In the genomic region with DNA sequence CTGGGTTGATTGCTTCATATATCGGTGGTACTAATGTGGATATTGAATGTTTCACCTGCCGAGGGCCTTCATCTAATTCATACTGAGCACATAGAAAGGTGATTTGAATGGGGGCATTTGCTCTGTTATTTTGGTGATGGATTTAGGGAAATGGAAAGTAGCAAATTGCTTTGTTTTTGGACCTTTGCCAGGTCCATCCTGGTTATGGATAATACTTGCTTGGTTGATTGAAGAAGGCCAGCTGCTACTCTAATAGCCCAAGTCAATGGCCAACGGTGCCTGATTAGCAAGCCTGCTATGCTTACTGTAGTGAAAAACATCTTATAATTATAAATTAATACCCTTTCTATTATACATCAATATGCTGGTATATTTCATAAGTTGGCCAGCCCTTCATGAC, we compare ENCODE assay signal across 27 cellular contexts.
"Had no signal": no experiment of that assay in that cellular context is flagged by ENCODE, and none has a peak within 500 bp of the region (broad histone marks: within the 10 kb centered on the region; RNA-seq: fewer than 3 reads in every experiment).

No MANE protein-coding gene starts in this region.

- H3K27ac Mint-ChIP-seq: activated CD4-positive, alpha-beta memory T cell treated with anti-CD3 and anti-CD28 coated beads for 36 hours; activated CD4-positive, alpha-beta T cell treated with anti-CD3 and anti-CD28 coated beads, Interleukin-2, amount 10 ng/mL, durations not matched to agents 24 days and 14 days; activated naive CD4-positive, alpha-beta T cell treated with anti-CD3 and anti-CD28 coated beads for 36 hours; activated naive CD8-positive, alpha-beta T cell treated with anti-CD3 and anti-CD28 coated beads for 36 hours; activated T-helper 1 cell treated with anti-CD3 and anti-CD28 coated beads, Interleukin-12 subunit alpha, Interleukin-12 subunit beta, Interleukin-2, Interleukin-4 antibody, amounts not matched to agents 30 ng/mL and 10 ng/mL and 1 ng/mL, durations not matched to agents 14 hours and 24 hours and 36 hours; natural killer cell; stimulated activated memory B cell treated with anti-CD40 and anti-IgM and Interleukin-4, amounts not matched to agents 10 μg/mL and 1 μg/mL and 100 μg/mL, for 72 hours; stimulated activated naive CD8-positive, alpha-beta T cell treated with anti-CD3 and anti-CD28 coated beads, Interleukin-15, amount 100 ng/mL, for 72 hours had no signal

- H3K4me3 Mint-ChIP-seq: activated CD4-positive, alpha-beta memory T cell treated with anti-CD3 and anti-CD28 coated beads for 36 hours; activated CD4-positive, alpha-beta T cell treated with anti-CD3 and anti-CD28 coated beads, Interleukin-2, amount 10 ng/mL, durations not matched to agents 24 days and 14 days; activated naive CD4-positive, alpha-beta T cell treated with anti-CD3 and anti-CD28 coated beads for 36 hours; activated naive CD8-positive, alpha-beta T cell treated with anti-CD3 and anti-CD28 coated beads for 36 hours; activated T-helper 1 cell treated with anti-CD3 and anti-CD28 coated beads, Interleukin-12 subunit alpha, Interleukin-12 subunit beta, Interleukin-2, Interleukin-4 antibody, amounts not matched to agents 30 ng/mL and 10 ng/mL and 1 ng/mL, durations not matched to agents 14 hours and 24 hours and 36 hours; natural killer cell; neural progenitor cell; stimulated activated memory B cell treated with anti-CD40 and anti-IgM and Interleukin-4, amounts not matched to agents 10 μg/mL and 1 μg/mL and 100 μg/mL, for 72 hours; stimulated activated naive CD8-positive, alpha-beta T cell treated with anti-CD3 and anti-CD28 coated beads, Interleukin-15, amount 100 ng/mL, for 72 hours had no signal

- ATAC-seq: body of pancreas; natural killer cell; stimulated activated memory B cell treated with anti-CD40 and anti-IgM and Interleukin-4, amounts not matched to agents 10 μg/mL and 1 μg/mL and 100 μg/mL, for 72 hours; stimulated activated naive CD8-positive, alpha-beta T cell treated with anti-CD3 and anti-CD28 coated beads, Interleukin-15, amount 100 ng/mL, for 72 hours had no signal

- H3K4me1 Mint-ChIP-seq: activated CD4-positive, alpha-beta T cell treated with anti-CD3 and anti-CD28 coated beads, Interleukin-2, amount 10 ng/mL, durations not matched to agents 24 days and 14 days; activated naive CD8-positive, alpha-beta T cell treated with anti-CD3 and anti-CD28 coated beads for 36 hours; stimulated activated naive CD8-positive, alpha-beta T cell treated with anti-CD3 and anti-CD28 coated beads, Interleukin-15, amount 100 ng/mL, for 72 hours had no signal

- H3K9me3 Mint-ChIP-seq: activated CD4-positive, alpha-beta memory T cell treated with anti-CD3 and anti-CD28 coated beads for 36 hours; activated CD4-positive, alpha-beta T cell treated with anti-CD3 and anti-CD28 coated beads, Interleukin-2, amount 10 ng/mL, durations not matched to agents 24 days and 14 days; activated naive CD4-positive, alpha-beta T cell treated with anti-CD3 and anti-CD28 coated beads for 36 hours; activated naive CD8-positive, alpha-beta T cell treated with anti-CD3 and anti-CD28 coated beads for 36 hours; activated T-helper 1 cell treated with anti-CD3 and anti-CD28 coated beads, Interleukin-12 subunit alpha, Interleukin-12 subunit beta, Interleukin-2, Interleukin-4 antibody, amounts not matched to agents 30 ng/mL and 10 ng/mL and 1 ng/mL, durations not matched to agents 14 hours and 24 hours and 36 hours; neural progenitor cell had no signal

- H3K36me3 Mint-ChIP-seq: activated CD4-positive, alpha-beta memory T cell treated with anti-CD3 and anti-CD28 coated beads for 36 hours; activated naive CD8-positive, alpha-beta T cell treated with anti-CD3 and anti-CD28 coated beads for 36 hours; natural killer cell; neural progenitor cell; stimulated activated memory B cell treated with anti-CD40 and anti-IgM and Interleukin-4, amounts not matched to agents 10 μg/mL and 1 μg/mL and 100 μg/mL, for 72 hours had no signal

- H3K27me3 Mint-ChIP-seq: activated CD4-positive, alpha-beta memory T cell treated with anti-CD3 and anti-CD28 coated beads for 36 hours; activated CD4-positive, alpha-beta T cell treated with anti-CD3 and anti-CD28 coated beads, Interleukin-2, amount 10 ng/mL, durations not matched to agents 24 days and 14 days; stimulated activated memory B cell treated with anti-CD40 and anti-IgM and Interleukin-4, amounts not matched to agents 10 μg/mL and 1 μg/mL and 100 μg/mL, for 72 hours had no signal

- DNase-seq: activated CD4-positive, alpha-beta memory T cell treated with anti-CD3 and anti-CD28 coated beads for 36 hours; activated CD4-positive, alpha-beta T cell treated with anti-CD3 and anti-CD28 coated beads, Interleukin-2, amount 10 ng/mL, durations not matched to agents 24 days and 14 days; activated CD4-positive, CD25-positive, alpha-beta regulatory T cell treated with anti-CD3 and anti-CD28 coated beads, Interleukin-2, amount 50 U/mL, for 72 hours; activated CD8-positive, alpha-beta memory T cell treated with anti-CD3 and anti-CD28 coated beads, Interleukin-2, amount 50 U/mL, for 4 hours; activated effector memory CD4-positive, alpha-beta T cell treated with anti-CD3 and anti-CD28 coated beads, Interleukin-2, amount 50 U/mL, for 16 hours; activated naive CD4-positive, alpha-beta T cell treated with anti-CD3 and anti-CD28 coated beads for 36 hours; activated naive CD8-positive, alpha-beta T cell treated with anti-CD3 and anti-CD28 coated beads for 36 hours; activated T-cell treated with anti-CD3 and anti-CD28 coated beads, Interleukin-2, amount 50 U/mL, for 1 hour; adrenal gland; aorta; body of pancreas; effector CD8-positive, alpha-beta T cell; esophagus squamous epithelium; foreskin melanocyte; left ventricle myocardium inferior; mesendoderm; natural killer cell; occipital lobe; stimulated activated CD4-positive, alpha-beta T cell treated with anti-CD3 and anti-CD28 coated beads, Interleukin-1b, Interleukin-23, amount 100 ng/mL, for 48 hours; stimulated activated CD4-positive, alpha-beta T cell treated with anti-CD3 and anti-CD28 coated beads, Interleukin-4, amount 100 ng/mL, for 4 hours; stimulated activated CD8-positive, alpha-beta memory T cell treated with anti-CD3 and anti-CD28 coated beads, Interleukin-4, amount 100 ng/mL, for 48 hours; stimulated activated naive CD8-positive, alpha-beta T cell treated with anti-CD3 and anti-CD28 coated beads, Interleukin-15, amount 100 ng/mL, for 72 hours; thyroid gland; upper lobe of left lung had no signal
